In genomic region chr17:50062323-50063243, GRCh38 we compare ENCODE assay signal across 9 cellular contexts. TPM values are rescaled to one million over a fixed set of nuclear protein-coding genes. Genes with fewer than 3 reads are reported as not detected.
A peak's percentile ranks its signal among the peaks of the same experiment; 100 is the strongest.
DNase-seq lines count a peak whose midpoint lies in the region; ATAC-seq and TF ChIP-seq lines count a peak whose summit lies in the region.
"Had no signal": no experiment of that assay in that cellular context is flagged by ENCODE, and none has a peak within 500 bp of the region (broad histone marks: within the 10 kb centered on the region; RNA-seq: fewer than 3 reads in every experiment).

No MANE protein-coding gene starts in this region.

- DNase-seq in HT1080 (ENCODE audit: low read depth) (peak; percentile 100), brain microvascular endothelial cell (peak; percentile 74), kidney epithelial cell (ENCODE audit: low read depth) (peak; percentile 95), tibial nerve (ENCODE audit: low spot score in 2 of 2) (no peak), amniotic stem cell (lab: John Stamatoyannopoulos, UW) (no peak)
- DNase-seq in activated T-cell treated with anti-CD3 and anti-CD28 coated beads, Interleukin-2, amount 50 U/mL, for 72 hours: no peak
- DNase-seq: NCI-H1417 had no signal

- no peaks in the 10 kb centered on the region for H3K9me3 ChIP-seq in tibial nerve

- TF ChIP-seq CTCF in brain microvascular endothelial cell (IDR thresholded peaks at IDR 0.05; ENCODE audit: low read depth, low read length, missing control alignments): no peak
- no peak for TF ChIP-seq CTCF in kidney epithelial cell (IDR thresholded peaks at IDR 0.05; ENCODE audit: insufficient read depth, low read length, poor library complexity, severe bottlenecking)
- no peak for TF ChIP-seq CTCF in tibial nerve (IDR thresholded peaks at IDR 0.05)

- TF ChIP-seq POLR2A in tibial nerve (IDR thresholded peaks at IDR 0.05): no peak

- H3K27me3 ChIP-seq in brain microvascular endothelial cell (replicated peaks) (no peaks in the 10 kb centered on the region), kidney epithelial cell (ENCODE audit: control insufficient read depth, insufficient read depth, low read length) (no peaks in the 10 kb centered on the region), tibial nerve (no peaks in the 10 kb centered on the region)

- TF ChIP-seq EP300 in tibial nerve (IDR thresholded peaks at IDR 0.05): no peak

- H3K4me1 ChIP-seq in tibial nerve: peaks cover 0 to 82% (median 65%) of the 10 kb centered on the region in 4 donors

- no peaks in the 10 kb centered on the region for H3K36me3 Mint-ChIP-seq in activated T-cell treated with anti-CD3 and anti-CD28 coated beads, Interleukin-2, amount 50 U/mL, for 72 hours (ENCODE audit: insufficient read depth in 2 of 2)

- H3K27me3 Mint-ChIP-seq in activated T-cell treated with anti-CD3 and anti-CD28 coated beads, Interleukin-2, amount 50 U/mL, for 72 hours (ENCODE audit: low read depth): no peaks in the 10 kb centered on the region

- H3K36me3 ChIP-seq in brain microvascular endothelial cell (replicated peaks) (peaks cover 9% of the 10 kb centered on the region), kidney epithelial cell (ENCODE audit: control insufficient read depth, insufficient read depth, low read length) (peaks cover 4% of the 10 kb centered on the region), tibial nerve (no peaks in the 10 kb centered on the region)

- peaks cover 6% of the 10 kb centered on the region for H3K4me1 Mint-ChIP-seq in activated T-cell treated with anti-CD3 and anti-CD28 coated beads, Interleukin-2, amount 50 U/mL, for 72 hours (ENCODE audit: low read depth)

- in situ Hi-C loops in brain microvascular endothelial cell (cut with HindIII; ENCODE audit: low pct_ligation_motif_present, low sequenced_read_pairs): no loop called here

- no peak overlapping the region for H3K27ac Mint-ChIP-seq in activated T-cell treated with anti-CD3 and anti-CD28 coated beads, Interleukin-2, amount 50 U/mL, for 72 hours

- H3K4me3 ChIP-seq in brain microvascular endothelial cell (ENCODE audit: low read depth, low read length) (no peak overlapping the region), kidney epithelial cell (ENCODE audit: low read depth, low read length) (no peak overlapping the region), tibial nerve (no peak overlapping the region)

- H3K4me3 Mint-ChIP-seq in activated T-cell treated with anti-CD3 and anti-CD28 coated beads, Interleukin-2, amount 50 U/mL, for 72 hours: no peak overlapping the region

- WGBS in tibial nerve, 2 donors: 37 to 51% methylated on average over 6 of the region's 10 CpGs

- H3K27ac ChIP-seq in brain microvascular endothelial cell (peak overlapping the region; percentile 92), tibial nerve (peak overlapping the region in 3 of 4 donors; percentile 71 to 95 (median 83))

- H3K9me3 Mint-ChIP-seq in activated T-cell treated with anti-CD3 and anti-CD28 coated beads, Interleukin-2, amount 50 U/mL, for 72 hours: no peaks in the 10 kb centered on the region

- no peak for ATAC-seq in GM18870 (IDR thresholded peaks at IDR 0.05; ENCODE audit: unreplicated experiment)
- ATAC-seq in activated T-cell treated with anti-CD3 and anti-CD28 coated beads, Interleukin-2, amount 50 U/mL, for 72 hours (replicated peaks in 1 of 2): no peak
- no peak for ATAC-seq in HG03039 (IDR thresholded peaks at IDR 0.05; ENCODE audit: unreplicated experiment)

RNA-seq across cellular contexts. Expression of gene ITGA3, which starts 6.7 kb away (rescaled TPM):
- total RNA-seq in HT1080 (2014; rRNA removed; shearing (Covaris generic)): 680 and 729 TPM in 2 replicates
- polyA plus RNA-seq in HT1080 (2015; cell fraction: cytosol; rRNA removed): 478 and 533 TPM in 2 replicates
- polyA plus RNA-seq in HT1080 (2015; cell fraction: nucleus; rRNA removed): 1,609 and 1,788 TPM in 2 replicates
- total RNA-seq in kidney epithelial cell (1,029 and 1,224 TPM in 2 replicates), tibial nerve (10 to 100 TPM; 59.2 to 85.7 (median 69.1) TPM)
- 10 to 100 TPM; 16.6 to 16.9 TPM for total RNA-seq in activated T-cell treated with anti-CD3 and anti-CD28 coated beads, Interleukin-2, amount 50 U/mL, for 72 hours

RNA-seq across cellular contexts. Expression of gene PDK2, which starts 32.6 kb away (rescaled TPM):
- 3.3 and 3.9 TPM in 2 replicates for total RNA-seq in HT1080 (2014; rRNA removed; shearing (Covaris generic))
- 5.8 and 6.9 TPM in 2 replicates for polyA plus RNA-seq in HT1080 (2015; cell fraction: cytosol; rRNA removed)
- 5.8 and 6.4 TPM in 2 replicates for polyA plus RNA-seq in HT1080 (2015; cell fraction: nucleus; rRNA removed)
- total RNA-seq in kidney epithelial cell (12.7 and 14.5 TPM in 2 replicates), tibial nerve (10 to 100 TPM; 37.9 to 77.7 (median 49.8) TPM)
- total RNA-seq in activated T-cell treated with anti-CD3 and anti-CD28 coated beads, Interleukin-2, amount 50 U/mL, for 72 hours: 10 to 100 TPM; 26.6 to 34.6 TPM

Comparison
In these comparisons a context has a peak if more than half of its experiments do, and no peak if none do; other contexts are left out.
1. DNase-seq: peak in HT1080 (single experiment), brain microvascular endothelial cell (single experiment) and kidney epithelial cell (single experiment); none in tibial nerve (0 of 2), amniotic stem cell (single experiment) and activated T-cell treated with anti-CD3 and anti-CD28 coated beads, Interleukin-2, amount 50 U/mL, for 72 hours (0 of 2).